1 cellular context compared by ENCODE assay signal in the genomic region with DNA sequence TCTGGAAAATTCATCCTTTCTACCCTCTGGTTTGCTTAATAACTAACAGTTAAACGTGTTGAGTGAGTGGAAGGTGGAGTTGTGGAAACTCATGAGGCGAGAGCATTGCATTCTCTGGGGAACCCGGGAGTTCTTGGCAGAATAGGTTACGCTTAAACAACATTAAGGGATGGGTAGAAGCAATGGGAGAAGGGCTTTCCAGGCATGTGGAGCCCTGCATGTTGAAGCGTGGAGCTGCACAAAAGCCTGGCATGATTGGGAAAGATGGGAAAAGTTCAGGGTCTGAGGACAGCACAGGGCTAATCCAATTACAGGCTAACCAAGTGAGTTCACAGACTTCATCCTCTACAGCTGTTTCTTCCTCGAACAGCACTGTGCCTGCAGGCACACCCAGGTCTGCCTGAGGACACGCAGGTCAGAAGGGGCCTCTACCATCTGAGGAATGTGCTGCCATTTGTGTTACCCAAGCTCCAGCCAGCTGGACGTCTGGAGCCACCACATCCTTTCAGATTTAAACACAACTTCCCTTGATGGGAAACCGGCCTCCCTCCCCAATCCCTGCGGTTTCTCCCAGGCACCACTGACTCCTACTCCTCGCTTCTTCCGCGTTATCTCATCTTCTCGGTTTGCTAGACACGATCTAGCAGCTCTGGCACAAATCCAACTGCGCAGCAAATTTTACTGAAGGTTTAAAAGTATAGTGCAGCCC.
TF ChIP-seq lines count a peak whose summit lies in the region.

No MANE protein-coding gene starts in this region.

TF ChIP-seq in HepG2, 621 proteins besides CTCF, POLR2A, EP300 and RAD21 (continued from another document and continues in another):
- peak; percentile 40; the same call in 1 of the 2 replicates for TF ChIP-seq CEBPB (IDR thresholded peaks at IDR 0.05; ENCODE audit: borderline replicate concordance, low read depth, low read length)
- 0 out of 2 replicates have a peak, but pooled peaks have one; percentile 6 for TF ChIP-seq ELF1 (CRISPR knock-in tag; IDR thresholded peaks at IDR 0.05)
- 0 out of 2 replicates have a peak, but pooled peaks have one; percentile 31 for TF ChIP-seq ZNF431 (CRISPR knock-in tag; IDR thresholded peaks at IDR 0.05; ENCODE audit: borderline replicate concordance, low read depth)
- TF ChIP-seq RBFOX2 (IDR thresholded peaks at IDR 0.05; ENCODE audit: low read depth, low read length): peak; percentile 5; the same call in 1 of the 2 replicates
- TF ChIP-seq ATF7 (IDR thresholded peaks at IDR 0.05): no peak
- peak; percentile 49; the same call in 1 of the 2 replicates for TF ChIP-seq ATF7 (CRISPR knock-in tag; IDR thresholded peaks at IDR 0.05)
- TF ChIP-seq ZNF354B (CRISPR knock-in tag; IDR thresholded peaks at IDR 0.05): no peak
- TF ChIP-seq ERF (CRISPR knock-in tag; IDR thresholded peaks at IDR 0.05): peak; percentile 27; the same call in 1 of the 2 replicates
- TF ChIP-seq EED (CRISPR knock-in tag; IDR thresholded peaks at IDR 0.05): peak; percentile 66; the same call in 1 of the 2 replicates
- peak; percentile 64 for TF ChIP-seq ZSCAN21 (CRISPR knock-in tag; IDR thresholded peaks at IDR 0.05; ENCODE audit: borderline replicate concordance)
- TF ChIP-seq, protein P1, sequence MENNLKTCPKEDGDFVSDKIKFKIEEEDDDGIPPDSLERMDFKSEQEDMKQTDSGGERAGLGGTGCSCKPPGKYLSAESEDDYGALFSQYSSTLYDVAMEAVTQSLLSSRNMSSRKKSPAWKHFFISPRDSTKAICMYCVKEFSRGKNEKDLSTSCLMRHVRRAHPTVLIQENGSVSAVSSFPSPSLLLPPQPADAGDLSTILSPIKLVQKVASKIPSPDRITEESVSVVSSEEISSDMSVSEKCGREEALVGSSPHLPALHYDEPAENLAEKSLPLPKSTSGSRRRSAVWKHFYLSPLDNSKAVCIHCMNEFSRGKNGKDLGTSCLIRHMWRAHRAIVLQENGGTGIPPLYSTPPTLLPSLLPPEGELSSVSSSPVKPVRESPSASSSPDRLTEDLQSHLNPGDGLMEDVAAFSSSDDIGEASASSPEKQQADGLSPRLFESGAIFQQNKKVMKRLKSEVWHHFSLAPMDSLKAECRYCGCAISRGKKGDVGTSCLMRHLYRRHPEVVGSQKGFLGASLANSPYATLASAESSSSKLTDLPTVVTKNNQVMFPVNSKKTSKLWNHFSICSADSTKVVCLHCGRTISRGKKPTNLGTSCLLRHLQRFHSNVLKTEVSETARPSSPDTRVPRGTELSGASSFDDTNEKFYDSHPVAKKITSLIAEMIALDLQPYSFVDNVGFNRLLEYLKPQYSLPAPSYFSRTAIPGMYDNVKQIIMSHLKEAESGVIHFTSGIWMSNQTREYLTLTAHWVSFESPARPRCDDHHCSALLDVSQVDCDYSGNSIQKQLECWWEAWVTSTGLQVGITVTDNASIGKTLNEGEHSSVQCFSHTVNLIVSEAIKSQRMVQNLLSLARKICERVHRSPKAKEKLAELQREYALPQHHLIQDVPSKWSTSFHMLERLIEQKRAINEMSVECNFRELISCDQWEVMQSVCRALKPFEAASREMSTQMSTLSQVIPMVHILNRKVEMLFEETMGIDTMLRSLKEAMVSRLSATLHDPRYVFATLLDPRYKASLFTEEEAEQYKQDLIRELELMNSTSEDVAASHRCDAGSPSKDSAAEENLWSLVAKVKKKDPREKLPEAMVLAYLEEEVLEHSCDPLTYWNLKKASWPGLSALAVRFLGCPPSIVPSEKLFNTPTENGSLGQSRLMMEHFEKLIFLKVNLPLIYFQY (CRISPR knock-in tag; IDR thresholded peaks at IDR 0.05; ENCODE audit: borderline replicate concordance): peak; percentile 24; the same call in 1 of the 2 replicates
- TF ChIP-seq, protein P2, sequence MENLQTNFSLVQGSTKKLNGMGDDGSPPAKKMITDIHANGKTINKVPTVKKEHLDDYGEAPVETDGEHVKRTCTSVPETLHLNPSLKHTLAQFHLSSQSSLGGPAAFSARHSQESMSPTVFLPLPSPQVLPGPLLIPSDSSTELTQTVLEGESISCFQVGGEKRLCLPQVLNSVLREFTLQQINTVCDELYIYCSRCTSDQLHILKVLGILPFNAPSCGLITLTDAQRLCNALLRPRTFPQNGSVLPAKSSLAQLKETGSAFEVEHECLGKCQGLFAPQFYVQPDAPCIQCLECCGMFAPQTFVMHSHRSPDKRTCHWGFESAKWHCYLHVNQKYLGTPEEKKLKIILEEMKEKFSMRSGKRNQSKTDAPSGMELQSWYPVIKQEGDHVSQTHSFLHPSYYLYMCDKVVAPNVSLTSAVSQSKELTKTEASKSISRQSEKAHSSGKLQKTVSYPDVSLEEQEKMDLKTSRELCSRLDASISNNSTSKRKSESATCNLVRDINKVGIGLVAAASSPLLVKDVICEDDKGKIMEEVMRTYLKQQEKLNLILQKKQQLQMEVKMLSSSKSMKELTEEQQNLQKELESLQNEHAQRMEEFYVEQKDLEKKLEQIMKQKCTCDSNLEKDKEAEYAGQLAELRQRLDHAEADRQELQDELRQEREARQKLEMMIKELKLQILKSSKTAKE (CRISPR knock-in tag; IDR thresholded peaks at IDR 0.05; ENCODE audit: borderline replicate concordance): no peak
- TF ChIP-seq RAD51 (IDR thresholded peaks at IDR 0.05; ENCODE audit: borderline replicate concordance): no peak
- TF ChIP-seq, protein P3, sequence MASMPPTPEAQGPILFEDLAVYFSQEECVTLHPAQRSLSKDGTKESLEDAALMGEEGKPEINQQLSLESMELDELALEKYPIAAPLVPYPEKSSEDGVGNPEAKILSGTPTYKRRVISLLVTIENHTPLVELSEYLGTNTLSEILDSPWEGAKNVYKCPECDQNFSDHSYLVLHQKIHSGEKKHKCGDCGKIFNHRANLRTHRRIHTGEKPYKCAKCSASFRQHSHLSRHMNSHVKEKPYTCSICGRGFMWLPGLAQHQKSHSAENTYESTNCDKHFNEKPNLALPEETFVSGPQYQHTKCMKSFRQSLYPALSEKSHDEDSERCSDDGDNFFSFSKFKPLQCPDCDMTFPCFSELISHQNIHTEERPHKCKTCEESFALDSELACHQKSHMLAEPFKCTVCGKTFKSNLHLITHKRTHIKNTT (CRISPR knock-in tag; IDR thresholded peaks at IDR 0.05): no peak
- TF ChIP-seq, protein P4, sequence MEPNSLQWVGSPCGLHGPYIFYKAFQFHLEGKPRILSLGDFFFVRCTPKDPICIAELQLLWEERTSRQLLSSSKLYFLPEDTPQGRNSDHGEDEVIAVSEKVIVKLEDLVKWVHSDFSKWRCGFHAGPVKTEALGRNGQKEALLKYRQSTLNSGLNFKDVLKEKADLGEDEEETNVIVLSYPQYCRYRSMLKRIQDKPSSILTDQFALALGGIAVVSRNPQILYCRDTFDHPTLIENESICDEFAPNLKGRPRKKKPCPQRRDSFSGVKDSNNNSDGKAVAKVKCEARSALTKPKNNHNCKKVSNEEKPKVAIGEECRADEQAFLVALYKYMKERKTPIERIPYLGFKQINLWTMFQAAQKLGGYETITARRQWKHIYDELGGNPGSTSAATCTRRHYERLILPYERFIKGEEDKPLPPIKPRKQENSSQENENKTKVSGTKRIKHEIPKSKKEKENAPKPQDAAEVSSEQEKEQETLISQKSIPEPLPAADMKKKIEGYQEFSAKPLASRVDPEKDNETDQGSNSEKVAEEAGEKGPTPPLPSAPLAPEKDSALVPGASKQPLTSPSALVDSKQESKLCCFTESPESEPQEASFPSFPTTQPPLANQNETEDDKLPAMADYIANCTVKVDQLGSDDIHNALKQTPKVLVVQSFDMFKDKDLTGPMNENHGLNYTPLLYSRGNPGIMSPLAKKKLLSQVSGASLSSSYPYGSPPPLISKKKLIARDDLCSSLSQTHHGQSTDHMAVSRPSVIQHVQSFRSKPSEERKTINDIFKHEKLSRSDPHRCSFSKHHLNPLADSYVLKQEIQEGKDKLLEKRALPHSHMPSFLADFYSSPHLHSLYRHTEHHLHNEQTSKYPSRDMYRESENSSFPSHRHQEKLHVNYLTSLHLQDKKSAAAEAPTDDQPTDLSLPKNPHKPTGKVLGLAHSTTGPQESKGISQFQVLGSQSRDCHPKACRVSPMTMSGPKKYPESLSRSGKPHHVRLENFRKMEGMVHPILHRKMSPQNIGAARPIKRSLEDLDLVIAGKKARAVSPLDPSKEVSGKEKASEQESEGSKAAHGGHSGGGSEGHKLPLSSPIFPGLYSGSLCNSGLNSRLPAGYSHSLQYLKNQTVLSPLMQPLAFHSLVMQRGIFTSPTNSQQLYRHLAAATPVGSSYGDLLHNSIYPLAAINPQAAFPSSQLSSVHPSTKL (CRISPR knock-in tag; IDR thresholded peaks at IDR 0.05): peak; percentile 39; the same call in 1 of the 2 replicates
- no peak for TF ChIP-seq NBN (conservative IDR thresholded peaks at IDR 0.05)
- TF ChIP-seq ESRRA (CRISPR knock-in tag; IDR thresholded peaks at IDR 0.05; ENCODE audit: low read depth): 0 out of 2 replicates have a peak, but pooled peaks have one; percentile 46
- no peak for TF ChIP-seq ATRX (CRISPR knock-in tag; IDR thresholded peaks at IDR 0.05; ENCODE audit: borderline replicate concordance)
- TF ChIP-seq ZNF614 (CRISPR knock-in tag; IDR thresholded peaks at IDR 0.05; ENCODE audit: borderline replicate concordance): peak; percentile 71
- TF ChIP-seq ZSCAN20 (CRISPR knock-in tag; IDR thresholded peaks at IDR 0.05; ENCODE audit: borderline replicate concordance): no peak
- TF ChIP-seq, protein P5, sequence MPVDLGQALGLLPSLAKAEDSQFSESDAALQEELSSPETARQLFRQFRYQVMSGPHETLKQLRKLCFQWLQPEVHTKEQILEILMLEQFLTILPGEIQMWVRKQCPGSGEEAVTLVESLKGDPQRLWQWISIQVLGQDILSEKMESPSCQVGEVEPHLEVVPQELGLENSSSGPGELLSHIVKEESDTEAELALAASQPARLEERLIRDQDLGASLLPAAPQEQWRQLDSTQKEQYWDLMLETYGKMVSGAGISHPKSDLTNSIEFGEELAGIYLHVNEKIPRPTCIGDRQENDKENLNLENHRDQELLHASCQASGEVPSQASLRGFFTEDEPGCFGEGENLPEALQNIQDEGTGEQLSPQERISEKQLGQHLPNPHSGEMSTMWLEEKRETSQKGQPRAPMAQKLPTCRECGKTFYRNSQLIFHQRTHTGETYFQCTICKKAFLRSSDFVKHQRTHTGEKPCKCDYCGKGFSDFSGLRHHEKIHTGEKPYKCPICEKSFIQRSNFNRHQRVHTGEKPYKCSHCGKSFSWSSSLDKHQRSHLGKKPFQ (CRISPR knock-in tag; IDR thresholded peaks at IDR 0.05; ENCODE audit: insufficient replicate concordance): peak; percentile 62
- TF ChIP-seq GATAD1 (CRISPR knock-in tag; IDR thresholded peaks at IDR 0.05): no peak
- TF ChIP-seq EHMT2 (IDR thresholded peaks at IDR 0.05; ENCODE audit: borderline replicate concordance, low read depth, low read length): peak; percentile 66; the same call in 1 of the 2 replicates
- TF ChIP-seq ZFP62 (CRISPR knock-in tag; IDR thresholded peaks at IDR 0.05): no peak
- peak; percentile 23; the same call in 1 of the 2 replicates for TF ChIP-seq ZNF788 (CRISPR knock-in tag; IDR thresholded peaks at IDR 0.05; ENCODE audit: borderline replicate concordance)
- TF ChIP-seq ZNF737 (CRISPR knock-in tag; IDR thresholded peaks at IDR 0.05; ENCODE audit: borderline replicate concordance): no peak
- 0 out of 2 replicates have a peak, but pooled peaks have one; percentile 27 for TF ChIP-seq BORCS8-MEF2B (CRISPR knock-in tag; IDR thresholded peaks at IDR 0.05)
- TF ChIP-seq MAF1 (CRISPR knock-in tag; IDR thresholded peaks at IDR 0.05; ENCODE audit: borderline replicate concordance): no peak
- peak; percentile 74 for TF ChIP-seq RBM39 (IDR thresholded peaks at IDR 0.05; ENCODE audit: low read depth, low read length, poor library complexity, severe bottlenecking)
- no peak for TF ChIP-seq MEIS1 (CRISPR knock-in tag; IDR thresholded peaks at IDR 0.05; ENCODE audit: borderline replicate concordance)
- 0 out of 2 replicates have a peak, but pooled peaks have one; percentile 40 for TF ChIP-seq ZMYM4 (CRISPR knock-in tag; IDR thresholded peaks at IDR 0.05)
- TF ChIP-seq ZNF761 (CRISPR knock-in tag; conservative IDR thresholded peaks at IDR 0.05): no peak
- TF ChIP-seq, protein P6, sequence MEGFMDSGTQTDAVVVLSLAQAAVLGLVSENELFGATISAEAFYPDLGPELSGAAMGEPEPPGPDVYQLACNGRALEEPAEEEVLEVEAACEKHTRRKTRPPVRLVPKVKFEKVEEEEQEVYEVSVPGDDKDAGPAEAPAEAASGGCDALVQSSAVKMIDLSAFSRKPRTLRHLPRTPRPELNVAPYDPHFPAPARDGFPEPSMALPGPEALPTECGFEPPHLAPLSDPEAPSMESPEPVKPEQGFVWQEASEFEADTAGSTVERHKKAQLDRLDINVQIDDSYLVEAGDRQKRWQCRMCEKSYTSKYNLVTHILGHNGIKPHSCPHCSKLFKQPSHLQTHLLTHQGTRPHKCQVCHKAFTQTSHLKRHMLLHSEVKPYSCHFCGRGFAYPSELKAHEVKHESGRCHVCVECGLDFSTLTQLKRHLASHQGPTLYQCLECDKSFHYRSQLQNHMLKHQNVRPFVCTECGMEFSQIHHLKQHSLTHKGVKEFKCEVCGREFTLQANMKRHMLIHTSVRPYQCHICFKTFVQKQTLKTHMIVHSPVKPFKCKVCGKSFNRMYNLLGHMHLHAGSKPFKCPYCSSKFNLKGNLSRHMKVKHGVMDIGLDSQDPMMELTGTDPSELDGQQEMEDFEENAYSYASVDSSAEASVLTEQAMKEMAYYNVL (CRISPR knock-in tag; IDR thresholded peaks at IDR 0.05; ENCODE audit: borderline replicate concordance): no peak
- TF ChIP-seq ZKSCAN1 (IDR thresholded peaks at IDR 0.05; ENCODE audit: low read length): no peak
